In genomic region chr9:132730054-132731033, GRCh38 we compare ENCODE assay signal across 17 cellular contexts.
"Had no signal": no experiment of that assay in that cellular context is flagged by ENCODE, and none has a peak within 500 bp of the region (broad histone marks: within the 10 kb centered on the region; RNA-seq: fewer than 3 reads in every experiment).

No MANE protein-coding gene starts in this region.

- H3K4me1 ChIP-seq: colonic mucosa, spleen had no signal

- H3K9me3 ChIP-seq: colonic mucosa, spleen had no signal

- H3K27ac ChIP-seq: colonic mucosa, spleen had no signal

- H3K4me3 ChIP-seq: colonic mucosa, dorsolateral prefrontal cortex, spleen had no signal

- H3K36me3 ChIP-seq: colonic mucosa, spleen had no signal

- H3K27me3 ChIP-seq: colonic mucosa, dorsolateral prefrontal cortex had no signal

- FAIRE-seq: astrocyte had no signal

- ATAC-seq: naive thymus-derived CD4-positive, alpha-beta T cell; T-helper 17 cell had no signal

- DNase-seq: activated CD4-positive, alpha-beta T cell treated with anti-CD3 and anti-CD28 coated beads for 4 hours; activated CD4-positive, alpha-beta T cell treated with anti-CD3 and anti-CD28 coated beads, Interleukin-2, amount 50 U/mL, for 48 hours; activated CD4-positive, CD25-positive, alpha-beta regulatory T cell; activated naive CD4-positive, alpha-beta T cell treated with Interleukin-2 at 50 U/mL for 16 hours; activated naive CD8-positive, alpha-beta T cell treated with anti-CD3 and anti-CD28 coated beads for 36 hours; activated T-cell treated with anti-CD3 and anti-CD28 coated beads, Interleukin-2, amount 50 U/mL, for 48 hours; dorsolateral prefrontal cortex; foreskin melanocyte; hippocampal formation; naive thymus-derived CD4-positive, alpha-beta T cell; spleen; stimulated activated CD4-positive, alpha-beta T cell treated with anti-CD3 and anti-CD28 coated beads, Interleukin-4, amount 100 ng/mL, for 1 hour; stimulated activated naive CD4-positive, alpha-beta T cell; SW 1271; T-helper 17 cell had no signal
